In the genomic region with DNA sequence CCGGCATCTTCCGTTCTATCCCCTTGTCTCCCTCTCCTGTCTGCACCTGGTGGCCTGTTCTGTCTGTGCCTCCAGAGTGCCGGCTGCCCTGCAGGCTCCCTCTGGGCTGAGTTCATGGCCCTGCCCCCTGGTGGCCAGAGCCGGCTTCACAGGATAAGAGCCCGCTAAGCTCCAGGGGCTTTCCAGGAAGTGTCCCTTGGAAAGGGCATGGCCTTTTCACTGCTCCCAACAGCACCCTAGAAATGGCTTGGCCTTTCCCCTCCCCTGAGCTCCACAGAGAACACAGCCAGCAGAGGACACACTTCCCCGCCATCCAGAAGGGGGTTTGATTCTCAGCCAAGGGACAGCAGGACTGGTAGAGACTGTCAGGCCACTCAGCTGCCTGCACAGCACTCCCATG, we compare ENCODE assay signal across 9 cellular contexts. TPM values are rescaled to one million over a fixed set of nuclear protein-coding genes. Genes with fewer than 3 reads are reported as not detected.
DNase-seq lines count a peak whose midpoint lies in the region; ATAC-seq and TF ChIP-seq lines count a peak whose summit lies in the region.
"Not testable (repeated sequence)": the region's sequence is repeated elsewhere in the genome, so short reads cannot be mapped to it uniquely, and the experiment has no call there.
"Had no signal": no experiment of that assay in that cellular context is flagged by ENCODE, and none has a peak within 500 bp of the region (broad histone marks: within the 10 kb centered on the region; RNA-seq: fewer than 3 reads in every experiment).

No MANE protein-coding gene starts in this region.

- not testable (repeated sequence) for H3K36me3 Mint-ChIP-seq in CD4-positive, alpha-beta T cell (ENCODE audit: low read depth); activated T-cell treated with anti-CD3 and anti-CD28 coated beads, Interleukin-2, amount 50 U/mL, for 4 hours (ENCODE audit: insufficient read depth); MCF 10A (ENCODE audit: insufficient read depth, unreplicated experiment); nephron (ENCODE audit: low read depth)

- CTCF ChIA-PET in CD4-positive, alpha-beta T cell (lab: Charles Lee); MCF 10A (lab: Yijun Ruan, JAX): not testable (repeated sequence)

- H3K4me3 Mint-ChIP-seq in CD4-positive, alpha-beta T cell; activated T-cell treated with anti-CD3 and anti-CD28 coated beads, Interleukin-2, amount 50 U/mL, for 4 hours; MCF 10A (ENCODE audit: unreplicated experiment); nephron; stimulated activated naive CD8-positive, alpha-beta T cell treated with anti-CD3 and anti-CD28 coated beads, Interleukin-15, amount 100 ng/mL, for 72 hours: not testable (repeated sequence)

- not testable (repeated sequence) for H3K27ac Mint-ChIP-seq in CD4-positive, alpha-beta T cell; MCF 10A (ENCODE audit: low read depth, unreplicated experiment); nephron; stimulated activated naive CD8-positive, alpha-beta T cell treated with anti-CD3 and anti-CD28 coated beads, Interleukin-15, amount 100 ng/mL, for 72 hours

- H3K27ac ChIP-seq in CD4-positive, alpha-beta T cell (ENCODE audit: low read depth, low read length), result not testable (repeated sequence)

- not testable (repeated sequence) for BruUV-seq in MCF 10A (replicated peaks; lab: Mats Ljungman, UMichigan)

- not testable (repeated sequence) for H3K4me1 Mint-ChIP-seq in CD4-positive, alpha-beta T cell (ENCODE audit: low read depth); activated T-cell treated with anti-CD3 and anti-CD28 coated beads, Interleukin-2, amount 50 U/mL, for 4 hours (ENCODE audit: low read depth); MCF 10A (ENCODE audit: insufficient read depth, unreplicated experiment); nephron; stimulated activated naive CD8-positive, alpha-beta T cell treated with anti-CD3 and anti-CD28 coated beads, Interleukin-15, amount 100 ng/mL, for 72 hours

- intact Hi-C loops in CD4-positive, alpha-beta T cell (cut with DNase I, micrococcal nuclease); MCF 10A (cut with micrococcal nuclease): not testable (repeated sequence)

- peak in 1 of 10 experiments; percentile 0 for DNase-seq in CD4-positive, alpha-beta T cell
- peak; percentile 0 for DNase-seq in SK-N-DZ (ENCODE audit: low spot score)
- DNase-seq in activated T-cell treated with anti-CD3 and anti-CD28 coated beads, Interleukin-2, amount 50 U/mL, for 4 hours; MCF 10A (ENCODE audit: unreplicated experiment): not testable (repeated sequence)
- DNase-seq in kidney tubule cell (ENCODE audit: low spot score), result peak; percentile 0
- peak; percentile 8 to 25 for DNase-seq in stimulated activated naive CD8-positive, alpha-beta T cell treated with anti-CD3 and anti-CD28 coated beads, Interleukin-15, amount 100 ng/mL, for 72 hours

- H3K27me3 Mint-ChIP-seq in CD4-positive, alpha-beta T cell; activated T-cell treated with anti-CD3 and anti-CD28 coated beads, Interleukin-2, amount 50 U/mL, for 4 hours (ENCODE audit: low read depth); MCF 10A (ENCODE audit: insufficient read depth, unreplicated experiment); nephron (ENCODE audit: low read depth); stimulated activated naive CD8-positive, alpha-beta T cell treated with anti-CD3 and anti-CD28 coated beads, Interleukin-15, amount 100 ng/mL, for 72 hours: not testable (repeated sequence)

- not testable (repeated sequence) for H3K9me3 ChIP-seq in CD4-positive, alpha-beta T cell (ENCODE audit: control insufficient read depth, low read length)

- peak; percentile 52 for ATAC-seq in CD4-positive, alpha-beta T cell (ENCODE audit: poor library complexity)
- peak; percentile 56 for ATAC-seq in HG03354 (IDR thresholded peaks at IDR 0.05; ENCODE audit: poor library complexity, severe bottlenecking, unreplicated experiment)
- peak; percentile 46 to 72 for ATAC-seq in activated T-cell treated with anti-CD3 and anti-CD28 coated beads, Interleukin-2, amount 50 U/mL, for 4 hours
- ATAC-seq in stimulated activated naive CD8-positive, alpha-beta T cell treated with anti-CD3 and anti-CD28 coated beads, Interleukin-15, amount 100 ng/mL, for 72 hours, result peak; percentile 78

- not testable (repeated sequence) for H3K9me3 Mint-ChIP-seq in CD4-positive, alpha-beta T cell; activated T-cell treated with anti-CD3 and anti-CD28 coated beads, Interleukin-2, amount 50 U/mL, for 4 hours; MCF 10A (ENCODE audit: unreplicated experiment); nephron; stimulated activated naive CD8-positive, alpha-beta T cell treated with anti-CD3 and anti-CD28 coated beads, Interleukin-15, amount 100 ng/mL, for 72 hours

- H3K27me3 ChIP-seq in CD4-positive, alpha-beta T cell (ENCODE audit: control insufficient read depth, insufficient read depth, low read length), result not testable (repeated sequence)

- TF ChIP-seq CTCF in CD4-positive, alpha-beta T cell (IDR thresholded peaks at IDR 0.05), result not testable (repeated sequence)
- TF ChIP-seq CTCF in MCF 10A (IDR thresholded peaks at IDR 0.05; ENCODE audit: unreplicated experiment) (peak; percentile 25), nephron (IDR thresholded peaks at IDR 0.05; ENCODE audit: unreplicated experiment in 3 of 3) (peak; percentile 15 to 28 (median 18))

- POLR2A ChIA-PET in CD4-positive, alpha-beta T cell (lab: Charles Lee); MCF 10A (lab: Yijun Ruan, JAX): not testable (repeated sequence)

RNA-seq across cellular contexts. Expression of a gene that starts 15.1 kb away (rescaled TPM):
- total RNA-seq in CD4-positive, alpha-beta T cell, result not detected
- polyA plus RNA-seq in SK-N-DZ (2014; cell fraction: cytosol; rRNA removed), result not detected in 2 replicates
- not detected in 2 replicates for polyA plus RNA-seq in SK-N-DZ (2014; cell fraction: nucleus; rRNA removed)
- total RNA-seq in activated T-cell treated with anti-CD3 and anti-CD28 coated beads, Interleukin-2, amount 50 U/mL, for 4 hours, result under 1 TPM in 1 of 3 donors, not detected in 2; 0.13 TPM
- 2.0 TPM in 1 of 2 replicates, not detected in the other for total RNA-seq in MCF 10A (2022)

RNA-seq across cellular contexts. Expression of a gene that starts 36.9 kb away (rescaled TPM):
- not detected for total RNA-seq in CD4-positive, alpha-beta T cell
- 0.36 and 0.39 TPM in 2 replicates for polyA plus RNA-seq in SK-N-DZ (2014; cell fraction: cytosol; rRNA removed)
- polyA plus RNA-seq in SK-N-DZ (2014; cell fraction: nucleus; rRNA removed), result 0.85 and 2.3 TPM in 2 replicates
- not detected for total RNA-seq in activated T-cell treated with anti-CD3 and anti-CD28 coated beads, Interleukin-2, amount 50 U/mL, for 4 hours
- total RNA-seq in MCF 10A (2022), result 0.70 and 0.71 TPM in 2 replicates
- total RNA-seq: activated T-helper 1 cell treated with anti-CD3 and anti-CD28 coated beads, Interleukin-12 subunit alpha, Interleukin-12 subunit beta, Interleukin-2, Interleukin-4 antibody, amounts not matched to agents 30 ng/mL and 10 ng/mL and 1 ng/mL, durations not matched to agents 14 hours and 24 hours and 36 hours had no signal
